Comparison of ENCODE assay signal across 1 cellular context in genomic region chr1:64956241-64956640, GRCh38.
TF ChIP-seq lines count a peak whose summit lies in the region.

No MANE protein-coding gene starts in this region.

TF ChIP-seq in GM12878, 131 proteins besides CTCF, POLR2A, EP300 and RAD21 (continued from another document):
- TF ChIP-seq, protein P1, sequence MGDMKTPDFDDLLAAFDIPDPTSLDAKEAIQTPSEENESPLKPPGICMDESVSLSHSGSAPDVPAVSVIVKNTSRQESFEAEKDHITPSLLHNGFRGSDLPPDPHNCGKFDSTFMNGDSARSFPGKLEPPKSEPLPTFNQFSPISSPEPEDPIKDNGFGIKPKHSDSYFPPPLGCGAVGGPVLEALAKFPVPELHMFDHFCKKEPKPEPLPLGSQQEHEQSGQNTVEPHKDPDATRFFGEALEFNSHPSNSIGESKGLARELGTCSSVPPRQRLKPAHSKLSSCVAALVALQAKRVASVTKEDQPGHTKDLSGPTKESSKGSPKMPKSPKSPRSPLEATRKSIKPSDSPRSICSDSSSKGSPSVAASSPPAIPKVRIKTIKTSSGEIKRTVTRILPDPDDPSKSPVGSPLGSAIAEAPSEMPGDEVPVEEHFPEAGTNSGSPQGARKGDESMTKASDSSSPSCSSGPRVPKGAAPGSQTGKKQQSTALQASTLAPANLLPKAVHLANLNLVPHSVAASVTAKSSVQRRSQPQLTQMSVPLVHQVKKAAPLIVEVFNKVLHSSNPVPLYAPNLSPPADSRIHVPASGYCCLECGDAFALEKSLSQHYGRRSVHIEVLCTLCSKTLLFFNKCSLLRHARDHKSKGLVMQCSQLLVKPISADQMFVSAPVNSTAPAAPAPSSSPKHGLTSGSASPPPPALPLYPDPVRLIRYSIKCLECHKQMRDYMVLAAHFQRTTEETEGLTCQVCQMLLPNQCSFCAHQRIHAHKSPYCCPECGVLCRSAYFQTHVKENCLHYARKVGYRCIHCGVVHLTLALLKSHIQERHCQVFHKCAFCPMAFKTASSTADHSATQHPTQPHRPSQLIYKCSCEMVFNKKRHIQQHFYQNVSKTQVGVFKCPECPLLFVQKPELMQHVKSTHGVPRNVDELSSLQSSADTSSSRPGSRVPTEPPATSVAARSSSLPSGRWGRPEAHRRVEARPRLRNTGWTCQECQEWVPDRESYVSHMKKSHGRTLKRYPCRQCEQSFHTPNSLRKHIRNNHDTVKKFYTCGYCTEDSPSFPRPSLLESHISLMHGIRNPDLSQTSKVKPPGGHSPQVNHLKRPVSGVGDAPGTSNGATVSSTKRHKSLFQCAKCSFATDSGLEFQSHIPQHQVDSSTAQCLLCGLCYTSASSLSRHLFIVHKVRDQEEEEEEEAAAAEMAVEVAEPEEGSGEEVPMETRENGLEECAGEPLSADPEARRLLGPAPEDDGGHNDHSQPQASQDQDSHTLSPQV (IDR thresholded peaks at IDR 0.05): no peak
- TF ChIP-seq, protein P2, sequence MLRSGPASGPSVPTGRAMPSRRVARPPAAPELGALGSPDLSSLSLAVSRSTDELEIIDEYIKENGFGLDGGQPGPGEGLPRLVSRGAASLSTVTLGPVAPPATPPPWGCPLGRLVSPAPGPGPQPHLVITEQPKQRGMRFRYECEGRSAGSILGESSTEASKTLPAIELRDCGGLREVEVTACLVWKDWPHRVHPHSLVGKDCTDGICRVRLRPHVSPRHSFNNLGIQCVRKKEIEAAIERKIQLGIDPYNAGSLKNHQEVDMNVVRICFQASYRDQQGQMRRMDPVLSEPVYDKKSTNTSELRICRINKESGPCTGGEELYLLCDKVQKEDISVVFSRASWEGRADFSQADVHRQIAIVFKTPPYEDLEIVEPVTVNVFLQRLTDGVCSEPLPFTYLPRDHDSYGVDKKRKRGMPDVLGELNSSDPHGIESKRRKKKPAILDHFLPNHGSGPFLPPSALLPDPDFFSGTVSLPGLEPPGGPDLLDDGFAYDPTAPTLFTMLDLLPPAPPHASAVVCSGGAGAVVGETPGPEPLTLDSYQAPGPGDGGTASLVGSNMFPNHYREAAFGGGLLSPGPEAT (IDR thresholded peaks at IDR 0.05; ENCODE audit: low read depth): no peak
- no peak for TF ChIP-seq RCOR1 (conservative IDR thresholded peaks at IDR 0.05; ENCODE audit: low read depth, low read length)
- TF ChIP-seq IRF3 (IDR thresholded peaks at IDR 0.05): no peak
- TF ChIP-seq POLR2AphosphoS2 (IDR thresholded peaks at IDR 0.05; ENCODE audit: low read depth, low read length): no peak
- TF ChIP-seq, protein P3, sequence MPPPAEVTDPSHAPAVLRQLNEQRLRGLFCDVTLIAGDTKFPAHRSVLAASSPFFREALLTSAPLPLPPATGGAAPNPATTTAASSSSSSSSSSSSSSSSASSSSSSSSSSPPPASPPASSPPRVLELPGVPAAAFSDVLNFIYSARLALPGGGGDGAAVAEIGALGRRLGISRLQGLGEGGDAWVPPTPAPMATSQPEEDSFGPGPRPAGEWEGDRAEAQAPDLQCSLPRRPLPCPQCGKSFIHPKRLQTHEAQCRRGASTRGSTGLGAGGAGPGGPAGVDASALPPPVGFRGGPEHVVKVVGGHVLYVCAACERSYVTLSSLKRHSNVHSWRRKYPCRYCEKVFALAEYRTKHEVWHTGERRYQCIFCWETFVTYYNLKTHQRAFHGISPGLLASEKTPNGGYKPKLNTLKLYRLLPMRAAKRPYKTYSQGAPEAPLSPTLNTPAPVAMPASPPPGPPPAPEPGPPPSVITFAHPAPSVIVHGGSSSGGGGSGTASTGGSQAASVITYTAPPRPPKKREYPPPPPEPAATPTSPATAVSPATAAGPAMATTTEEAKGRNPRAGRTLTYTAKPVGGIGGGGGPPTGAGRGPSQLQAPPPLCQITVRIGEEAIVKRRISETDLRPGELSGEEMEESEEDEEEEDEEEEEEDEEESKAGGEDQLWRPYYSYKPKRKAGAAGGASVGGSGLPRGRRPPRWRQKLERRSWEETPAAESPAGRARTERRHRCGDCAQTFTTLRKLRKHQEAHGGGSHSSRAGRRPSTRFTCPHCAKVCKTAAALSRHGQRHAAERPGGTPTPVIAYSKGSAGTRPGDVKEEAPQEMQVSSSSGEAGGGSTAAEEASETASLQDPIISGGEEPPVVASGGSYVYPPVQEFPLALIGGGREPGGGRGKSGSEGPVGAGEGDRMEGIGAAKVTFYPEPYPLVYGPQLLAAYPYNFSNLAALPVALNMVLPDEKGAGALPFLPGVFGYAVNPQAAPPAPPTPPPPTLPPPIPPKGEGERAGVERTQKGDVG (CRISPR knock-in tag; IDR thresholded peaks at IDR 0.05): no peak
- TF ChIP-seq, protein P4, sequence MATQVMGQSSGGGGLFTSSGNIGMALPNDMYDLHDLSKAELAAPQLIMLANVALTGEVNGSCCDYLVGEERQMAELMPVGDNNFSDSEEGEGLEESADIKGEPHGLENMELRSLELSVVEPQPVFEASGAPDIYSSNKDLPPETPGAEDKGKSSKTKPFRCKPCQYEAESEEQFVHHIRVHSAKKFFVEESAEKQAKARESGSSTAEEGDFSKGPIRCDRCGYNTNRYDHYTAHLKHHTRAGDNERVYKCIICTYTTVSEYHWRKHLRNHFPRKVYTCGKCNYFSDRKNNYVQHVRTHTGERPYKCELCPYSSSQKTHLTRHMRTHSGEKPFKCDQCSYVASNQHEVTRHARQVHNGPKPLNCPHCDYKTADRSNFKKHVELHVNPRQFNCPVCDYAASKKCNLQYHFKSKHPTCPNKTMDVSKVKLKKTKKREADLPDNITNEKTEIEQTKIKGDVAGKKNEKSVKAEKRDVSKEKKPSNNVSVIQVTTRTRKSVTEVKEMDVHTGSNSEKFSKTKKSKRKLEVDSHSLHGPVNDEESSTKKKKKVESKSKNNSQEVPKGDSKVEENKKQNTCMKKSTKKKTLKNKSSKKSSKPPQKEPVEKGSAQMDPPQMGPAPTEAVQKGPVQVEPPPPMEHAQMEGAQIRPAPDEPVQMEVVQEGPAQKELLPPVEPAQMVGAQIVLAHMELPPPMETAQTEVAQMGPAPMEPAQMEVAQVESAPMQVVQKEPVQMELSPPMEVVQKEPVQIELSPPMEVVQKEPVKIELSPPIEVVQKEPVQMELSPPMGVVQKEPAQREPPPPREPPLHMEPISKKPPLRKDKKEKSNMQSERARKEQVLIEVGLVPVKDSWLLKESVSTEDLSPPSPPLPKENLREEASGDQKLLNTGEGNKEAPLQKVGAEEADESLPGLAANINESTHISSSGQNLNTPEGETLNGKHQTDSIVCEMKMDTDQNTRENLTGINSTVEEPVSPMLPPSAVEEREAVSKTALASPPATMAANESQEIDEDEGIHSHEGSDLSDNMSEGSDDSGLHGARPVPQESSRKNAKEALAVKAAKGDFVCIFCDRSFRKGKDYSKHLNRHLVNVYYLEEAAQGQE (IDR thresholded peaks at IDR 0.05; ENCODE audit: low read depth, low read length): no peak
- TF ChIP-seq STAT1 (conservative IDR thresholded peaks at IDR 0.05): no peak
